Comparison of ENCODE assay signal across 18 cellular contexts in the genomic region with DNA sequence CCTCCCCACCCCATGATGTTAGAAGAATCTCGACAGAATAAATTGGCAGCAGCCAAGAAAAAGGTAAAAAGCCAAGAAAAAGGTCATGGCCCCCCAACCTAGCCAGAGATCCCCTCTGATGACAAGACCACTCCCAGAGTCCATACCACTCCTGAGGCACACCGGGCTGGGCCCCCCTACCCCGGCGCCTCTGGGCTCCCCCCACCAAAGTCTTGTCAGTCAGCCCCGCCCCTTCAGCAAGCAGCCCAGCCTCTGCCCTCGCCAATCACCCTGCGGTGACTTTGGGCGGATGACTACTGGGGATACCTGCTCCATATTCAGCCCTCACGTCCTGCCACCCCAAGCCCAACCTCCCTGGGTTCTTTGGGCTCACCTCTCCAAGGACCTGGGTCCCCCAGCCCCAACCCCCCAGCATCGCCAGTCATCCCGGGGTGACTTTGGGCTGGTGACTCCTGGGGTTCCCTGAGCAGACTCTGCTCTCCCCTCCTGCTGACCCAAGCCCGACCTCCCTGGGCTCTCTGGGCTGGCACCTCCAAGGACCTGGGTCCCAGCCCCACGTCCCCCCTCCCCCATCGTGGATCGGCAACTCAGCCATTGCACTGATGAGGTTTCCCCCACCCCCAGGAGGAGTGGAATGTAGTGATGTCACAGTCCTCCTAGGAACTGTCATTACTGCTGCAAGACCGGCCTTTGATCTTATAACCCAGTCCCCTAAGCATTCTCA. TPM values are rescaled to one million over a fixed set of nuclear protein-coding genes. Genes with fewer than 3 reads are reported as not detected.
"Had no signal": no experiment of that assay in that cellular context is flagged by ENCODE, and none has a peak within 500 bp of the region (broad histone marks: within the 10 kb centered on the region; RNA-seq: fewer than 3 reads in every experiment).

No MANE protein-coding gene starts in this region.

RNA-seq across cellular contexts. Expression of a gene that starts 0.6 kb away (rescaled TPM):
- total RNA-seq: chondrocyte, colonic mucosa, dermis microvascular lymphatic vessel endothelial cell, endodermal cell, esophagus mucosa, esophagus squamous epithelium, glomerular endothelial cell, heart right ventricle, left colon, left lobe of liver, left ventricle myocardium inferior, lower lobe of right lung, lung microvascular endothelial cell, mesenteric fat pad, mucosa of descending colon had no signal
- polyA plus RNA-seq: heart right ventricle, keratinocyte had no signal

RNA-seq across cellular contexts. Expression of a gene that starts 23.9 kb away (rescaled TPM):
- total RNA-seq: chondrocyte, colonic mucosa, dermis microvascular lymphatic vessel endothelial cell, esophagus mucosa, esophagus squamous epithelium, gastrocnemius medialis, glomerular endothelial cell, left colon, left ventricle myocardium inferior, lower lobe of right lung, lung microvascular endothelial cell, mesenteric fat pad, mesothelial cell of epicardium, mucosa of descending colon had no signal
- polyA plus RNA-seq: heart right ventricle had no signal
